In genomic region chr12:4223273-4223855, GRCh38 we compare ENCODE assay signal across 17 cellular contexts. TPM values are rescaled to one million over a fixed set of nuclear protein-coding genes. Genes with fewer than 3 reads are reported as not detected.
DNase-seq lines count a peak whose midpoint lies in the region; ATAC-seq, FAIRE-seq and TF ChIP-seq lines count a peak whose summit lies in the region.
"Had no signal": no experiment of that assay in that cellular context is flagged by ENCODE, and none has a peak within 500 bp of the region (broad histone marks: within the 10 kb centered on the region; RNA-seq: fewer than 3 reads in every experiment).

No MANE protein-coding gene starts in this region.

- H3K36me3 ChIP-seq in Loucy (ENCODE audit: insufficient read depth, low read length): no peaks in the 10 kb centered on the region
- no peaks in the 10 kb centered on the region for H3K36me3 ChIP-seq in endodermal cell (ENCODE audit: control insufficient read depth, insufficient read depth, low read length)
- H3K36me3 ChIP-seq: BLaER1 had no signal

- H3K9ac ChIP-seq in Loucy (ENCODE audit: low read depth, low read length, poor library complexity, severe bottlenecking) (no peak overlapping the region), endodermal cell (ENCODE audit: extremely low read depth, low read length, poor library complexity, severe bottlenecking) (no peak overlapping the region)
- H3K9ac ChIP-seq: BLaER1, SK-N-SH had no signal

- peak overlapping the region; percentile 31 for H3K4me2 ChIP-seq in Loucy (ENCODE audit: low read depth, low read length, poor library complexity, severe bottlenecking)
- H3K4me2 ChIP-seq: SK-N-SH had no signal

- H3K27me3 ChIP-seq in Loucy (ENCODE audit: insufficient read depth, low read length, poor library complexity, severe bottlenecking): no peaks in the 10 kb centered on the region
- no peaks in the 10 kb centered on the region for H3K27me3 ChIP-seq in endodermal cell (ENCODE audit: control insufficient read depth, insufficient read depth, low read length, poor library complexity, severe bottlenecking)
- H3K27me3 ChIP-seq: BLaER1 had no signal

- no peaks in the 10 kb centered on the region for H3K79me2 ChIP-seq in Loucy (ENCODE audit: insufficient read depth, low read length)

- no peak for ATAC-seq in HG02885 (IDR thresholded peaks at IDR 0.05; ENCODE audit: poor library complexity, unreplicated experiment)
- ATAC-seq: HCT116, Panc1, Right ventricle myocardium inferior had no signal

- no peaks in the 10 kb centered on the region for H3K36me3 Mint-ChIP-seq in endodermal cell (ENCODE audit: low read depth)
- no peaks in the 10 kb centered on the region for H3K36me3 Mint-ChIP-seq in progenitor cell of endocrine pancreas (ENCODE audit: insufficient read depth)

- H3K27ac Mint-ChIP-seq in endodermal cell (no peak overlapping the region), progenitor cell of endocrine pancreas (no peak overlapping the region)

- no peak overlapping the region for H2AFZ ChIP-seq in Loucy (ENCODE audit: low read length)

- TF ChIP-seq CTCF in Loucy (conservative IDR thresholded peaks at IDR 0.05; ENCODE audit: low read length) (no peak), endodermal cell (conservative IDR thresholded peaks at IDR 0.05) (peak; percentile 31), progenitor cell of endocrine pancreas (IDR thresholded peaks at IDR 0.05; ENCODE audit: unreplicated experiment) (no peak)

- DNase-seq in GM12891 (ENCODE audit: insufficient read length, low spot score) (no peak), endodermal cell (no peak), progenitor cell of endocrine pancreas (ENCODE audit: low spot score, unreplicated experiment) (peak; percentile 4), GF-D8 (lab: John Stamatoyannopoulos, UW) (no peak), GDM1 (lab: John Stamatoyannopoulos, UW) (no peak)
- DNase-seq: DMS 273 treated with DMSO at 0.1 percent for 48 hours, NCI-H1092 treated with DMSO at 0.1 percent for 48 hours, NCI-H1694 treated with DMSO at 0.1 percent for 48 hours, NCI-H446, SK-N-SH had no signal

- WGBS in endodermal cell (ENCODE audit: insufficient coverage in 1 of 2, insufficient read length in 1 of 2), 2 experiments: 93 to 95% methylated on average over 3 to 4 of the region's 4 CpGs

- H3K27ac ChIP-seq in endodermal cell (ENCODE audit: low read depth, low read length): no peak overlapping the region
- H3K27ac ChIP-seq: BLaER1 had no signal

- H3K4me3 Mint-ChIP-seq in endodermal cell (no peak overlapping the region), progenitor cell of endocrine pancreas (ENCODE audit: low read depth) (no peak overlapping the region)

- no peaks in the 10 kb centered on the region for H3F3A ChIP-seq in Loucy (ENCODE audit: low read depth)

- TF ChIP-seq POLR2A in GM12891 (IDR thresholded peaks at IDR 0.05; ENCODE audit: low read depth, low read length): no peak

- H4K20me1 ChIP-seq in Loucy (ENCODE audit: insufficient read depth, low read length, poor library complexity, severe bottlenecking): no peaks in the 10 kb centered on the region
- H4K20me1 ChIP-seq: BLaER1 had no signal

- peak; percentile 20 for FAIRE-seq in GM12891 (lab: Jason Lieb, UNC)

- H3K27me3 Mint-ChIP-seq in endodermal cell (ENCODE audit: insufficient read depth) (peaks cover 25% of the 10 kb centered on the region), progenitor cell of endocrine pancreas (peaks cover 40% of the 10 kb centered on the region)

- H3K9me2 ChIP-seq in Loucy (replicated peaks; ENCODE audit: low read depth, low read length): no peaks in the 10 kb centered on the region
- H3K9me2 ChIP-seq: SK-N-SH had no signal

- peaks cover 23% of the 10 kb centered on the region for H3K4me1 Mint-ChIP-seq in endodermal cell
- H3K4me1 Mint-ChIP-seq in progenitor cell of endocrine pancreas (ENCODE audit: low read depth): peaks cover 15% of the 10 kb centered on the region

- H3K9me3 Mint-ChIP-seq in endodermal cell (peaks cover 8% of the 10 kb centered on the region), progenitor cell of endocrine pancreas (ENCODE audit: low read depth) (peaks cover 4% of the 10 kb centered on the region)

- H3K9me3 ChIP-seq in Loucy (ENCODE audit: insufficient read depth, low read depth, low read length): no peaks in the 10 kb centered on the region
- H3K9me3 ChIP-seq in endodermal cell (ENCODE audit: control insufficient read depth, low read length): peaks cover 20% of the 10 kb centered on the region
- H3K9me3 ChIP-seq: SK-N-SH had no signal

- H3K4me1 ChIP-seq in Loucy (ENCODE audit: insufficient read depth, low read length, poor library complexity, severe bottlenecking) (peaks cover 36% of the 10 kb centered on the region), endodermal cell (ENCODE audit: control insufficient read depth, insufficient read depth, low read length) (no peaks in the 10 kb centered on the region)

- no peak overlapping the region for H3K4me3 ChIP-seq in Loucy (ENCODE audit: low read length, poor library complexity, severe bottlenecking)
- no peak overlapping the region for H3K4me3 ChIP-seq in endodermal cell (ENCODE audit: low read length)
- H3K4me3 ChIP-seq: BLaER1 had no signal

TF ChIP-seq in GM12891, 5 proteins besides CTCF, POLR2A, EP300 and RAD21:
- TF ChIP-seq SPI1 (IDR thresholded peaks at IDR 0.05; ENCODE audit: low read depth, low read length) (peak; percentile 57), POU2F2 (IDR thresholded peaks at IDR 0.05; ENCODE audit: low read depth, low read length) (no peak), POLR2AphosphoS5 (IDR thresholded peaks at IDR 0.05; ENCODE audit: low read depth, low read length) (no peak), PAX5 (IDR thresholded peaks at IDR 0.05; ENCODE audit: insufficient read depth, low read length, severe bottlenecking) (no peak)

RNA-seq across cellular contexts. Expression of gene CCND2, which starts 50.2 kb away (rescaled TPM):
- polyA plus RNA-seq in GM12891 (2012; ENCODE audit: low read depth, missing spikeins): 64.3 TPM
- total RNA-seq in endodermal cell (100 to 1,000 TPM; 286 to 362 TPM), progenitor cell of endocrine pancreas (463 and 471 TPM in 2 replicates)
- polyA plus RNA-seq in endodermal cell (2013, experiment 1 of 2): 86.6 TPM
- polyA plus RNA-seq in endodermal cell (2013, experiment 2 of 2): 81.3 TPM
- total RNA-seq: HT-29 had no signal
- polyA plus RNA-seq: SK-N-SH had no signal
